Comparison of ENCODE assay signal across 10 cellular contexts in genomic region chr11:124839051-124839971, GRCh38. TPM values are rescaled to one million over a fixed set of nuclear protein-coding genes. Genes with fewer than 3 reads are reported as not detected.
DNase-seq lines count a peak whose midpoint lies in the region; ATAC-seq and TF ChIP-seq lines count a peak whose summit lies in the region.
"Had no signal": no experiment of that assay in that cellular context is flagged by ENCODE, and none has a peak within 500 bp of the region (broad histone marks: within the 10 kb centered on the region; RNA-seq: fewer than 3 reads in every experiment).

No MANE protein-coding gene starts in this region.

- H3K27ac ChIP-seq in right lobe of liver (no peak overlapping the region), upper lobe of right lung (no peak overlapping the region)

- WGBS in right lobe of liver (ENCODE audit: insufficient coverage, low coverage, low lambda C conversion rate, missing lambda C conversion rate), result 3% methylated on average over 33 of the region's 88 CpGs

- in situ Hi-C loops in astrocyte of the cerebellum (cut with HindIII; ENCODE audit: low sequenced_read_pairs), result loop anchor here (5.0 kb wide), 1 partner anchor 217 kb away; the partner anchor contains the start of gene TBRG1

- H3K4me1 ChIP-seq in right lobe of liver (peaks cover 0 to 17% (median 4%) of the 10 kb centered on the region in 4 donors), upper lobe of right lung (peaks cover 33% of the 10 kb centered on the region)

- TF ChIP-seq CTCF in astrocyte of the cerebellum (IDR thresholded peaks at IDR 0.05; ENCODE audit: low read depth, low read length, missing control alignments) (no peak), right lobe of liver (IDR thresholded peaks at IDR 0.05) (no peak), upper lobe of right lung (IDR thresholded peaks at IDR 0.05) (no peak)

- CTCF ChIA-PET in activated naive CD4-positive, alpha-beta T cell treated with anti-CD3 and anti-CD28 coated beads for 36 hours (lab: Charles Lee), result interaction anchor here (0.6 to 6.2 kb wide), 12 partner anchors 27 to 302 kb away, joined by 3 to 68 read pairs (median 4); partner anchors contain the start of genes ESAM and ROBO3

- H3K36me3 ChIP-seq in right lobe of liver, result no peaks in the 10 kb centered on the region
- H3K36me3 ChIP-seq in upper lobe of right lung, result no peaks in the 10 kb centered on the region

- intact Hi-C loops in activated naive CD4-positive, alpha-beta T cell treated with anti-CD3 and anti-CD28 coated beads for 36 hours (cut with micrococcal nuclease), result no loop called here
- intact Hi-C loops in right lobe of liver (cut with DNase I), result no loop called here
- intact Hi-C loops in upper lobe of right lung (cut with DNase I), result no loop called here

- no peak for TF ChIP-seq POLR2A in right lobe of liver (IDR thresholded peaks at IDR 0.05)

- ATAC-seq in right lobe of liver (no peak), upper lobe of right lung (no peak), HG02884 (IDR thresholded peaks at IDR 0.05; ENCODE audit: unreplicated experiment) (no peak)

- H3K9me3 ChIP-seq in right lobe of liver (no peaks in the 10 kb centered on the region), upper lobe of right lung (no peaks in the 10 kb centered on the region)

- no peak overlapping the region for H3K27ac Mint-ChIP-seq in activated naive CD4-positive, alpha-beta T cell treated with anti-CD3 and anti-CD28 coated beads for 36 hours

- peak; percentile 20 for DNase-seq in activated naive CD4-positive, alpha-beta T cell treated with anti-CD3 and anti-CD28 coated beads for 36 hours
- no peak for DNase-seq in activated naive CD4-positive, alpha-beta T cell treated with anti-CD3 and anti-CD28 coated beads, Interleukin-2, amount 50 U/mL, for 16 hours
- DNase-seq in astrocyte of the cerebellum (ENCODE audit: low read depth) (no peak), right lobe of liver (no peak), upper lobe of right lung (no peak), T-helper 2 cell (no peak), GOT3 (lab: John Stamatoyannopoulos, UW) (no peak)
- DNase-seq: activated gamma-delta T cell treated with Interleukin-2 at 50 U/mL for 16 hours, GF-D8 had no signal

- peaks cover 23% of the 10 kb centered on the region for H3K4me1 Mint-ChIP-seq in activated naive CD4-positive, alpha-beta T cell treated with anti-CD3 and anti-CD28 coated beads for 36 hours (ENCODE audit: low read depth)

- H3K27me3 Mint-ChIP-seq in activated naive CD4-positive, alpha-beta T cell treated with anti-CD3 and anti-CD28 coated beads for 36 hours (ENCODE audit: low read depth), result peaks cover 64% of the 10 kb centered on the region

- peak overlapping the region; percentile 27 for H3K4me3 Mint-ChIP-seq in activated naive CD4-positive, alpha-beta T cell treated with anti-CD3 and anti-CD28 coated beads for 36 hours

- H3K36me3 Mint-ChIP-seq in activated naive CD4-positive, alpha-beta T cell treated with anti-CD3 and anti-CD28 coated beads for 36 hours (ENCODE audit: low read depth), result no peaks in the 10 kb centered on the region

- no peaks in the 10 kb centered on the region for H3K9me3 Mint-ChIP-seq in activated naive CD4-positive, alpha-beta T cell treated with anti-CD3 and anti-CD28 coated beads for 36 hours

- H3K4me3 ChIP-seq in astrocyte of the cerebellum (ENCODE audit: low read depth, low read length), result peak overlapping the region; percentile 33
- peak overlapping the region in 2 of 3 donors; percentile 9 to 29 for H3K4me3 ChIP-seq in right lobe of liver
- peak overlapping the region; percentile 28 for H3K4me3 ChIP-seq in upper lobe of right lung

- H3K27me3 ChIP-seq in right lobe of liver, result peaks cover 12 to 27% of the 10 kb centered on the region in 2 donors
- peaks cover 66% of the 10 kb centered on the region for H3K27me3 ChIP-seq in upper lobe of right lung

RNA-seq across cellular contexts. Expression of gene ROBO3, which starts 25.9 kb away (rescaled TPM):
- total RNA-seq in activated naive CD4-positive, alpha-beta T cell treated with anti-CD3 and anti-CD28 coated beads for 36 hours, result 10 to 100 TPM; 24.2 to 24.5 TPM
- 1 to 10 TPM in 5 of 6 experiments, under 1 TPM in 1; 0.80 to 3.6 (median 1.8) TPM for total RNA-seq in right lobe of liver
- total RNA-seq in upper lobe of right lung, result 12.6 TPM

RNA-seq across cellular contexts. Expression of gene MSANTD2, which starts 39.1 kb away (rescaled TPM):
- total RNA-seq in activated naive CD4-positive, alpha-beta T cell treated with anti-CD3 and anti-CD28 coated beads for 36 hours, result 1 to 10 TPM; 3.8 to 4.2 TPM
- total RNA-seq in right lobe of liver (1 to 10 TPM; 2.6 to 4.7 (median 3.6) TPM), upper lobe of right lung (13.3 TPM)

RNA-seq across cellular contexts. Expression of gene ROBO4, which starts 58.4 kb away (rescaled TPM):
- total RNA-seq in activated naive CD4-positive, alpha-beta T cell treated with anti-CD3 and anti-CD28 coated beads for 36 hours, result not detected
- total RNA-seq in right lobe of liver, result 10 to 100 TPM in 3 of 6 experiments, 1 to 10 TPM in 3; 3.6 to 18.8 (median 9.0) TPM
- 75.0 TPM for total RNA-seq in upper lobe of right lung

Comparison
In these comparisons a context has a peak if more than half of its experiments do, and no peak if none do; other contexts are left out.
1. RNA of gene ROBO4, which starts 58.4 kb away (total RNA-seq): 75.0 TPM in upper lobe of right lung (single experiment) and 3.6 to 18.8 TPM in right lobe of liver; not detected in activated naive CD4-positive, alpha-beta T cell treated with anti-CD3 and anti-CD28 coated beads for 36 hours; every median in the first group is over 4 times any median in the second.
2. Peak in every context shown above with its lines, with median percentiles within 50 percentile points of each other: H3K4me3 ChIP-seq.